8 cellular contexts compared by ENCODE assay signal in genomic region chr2:54176577-54176976, GRCh38.
A peak's percentile ranks its signal among the peaks of the same experiment; 100 is the strongest.
DNase-seq lines count a peak whose midpoint lies in the region; ATAC-seq and TF ChIP-seq lines count a peak whose summit lies in the region.

No MANE protein-coding gene starts in this region.

- H3K27ac ChIP-seq in Panc1 (ENCODE audit: low read length) = no peak overlapping the region

- no TSS peak for BruUV-seq in Panc1 (replicated peaks; lab: Mats Ljungman, UMichigan)

- DNase-seq in stimulated activated CD4-positive, alpha-beta T cell treated with anti-CD3 and anti-CD28 coated beads, Interleukin-15, amount 100 ng/mL, for 24 hours = peak; percentile 3
- DNase-seq in stimulated activated CD4-positive, alpha-beta T cell treated with anti-CD3 and anti-CD28 coated beads, Interleukin-4, amount 100 ng/mL, for 4 hours = no peak
- no peak for DNase-seq in Panc1 (ENCODE audit: low read depth, low spot score)
- DNase-seq in fibroblast of mammary gland (ENCODE audit: low read depth) = peak; percentile 59
- DNase-seq in osteocyte (ENCODE audit: extremely low spot score, unreplicated experiment) = no peak
- DNase-seq in central memory CD4-positive, alpha-beta T cell = no peak

- intact Hi-C loops in Panc1 (cut with micrococcal nuclease; ENCODE audit: unreplicated experiment) = no loop called here

- peaks cover 4% of the 10 kb centered on the region for H3K9me3 Mint-ChIP-seq in osteocyte (ENCODE audit: unreplicated experiment)

- in situ Hi-C loops in Panc1 (cut with HindIII; ENCODE audit: low pct_unique_long_range_greater_than_20kb, low sequenced_read_pairs) = no loop called here

- POLR2A ChIA-PET in Panc1 (lab: Charles Lee) = interaction anchor here (0.6 kb wide), 1 partner anchor 28 kb away, joined by 3 read pairs; no protein-coding TSS in a partner anchor

- TF ChIP-seq CTCF in Panc1 (IDR thresholded peaks at IDR 0.05) (peak; percentile 62), fibroblast of mammary gland (conservative IDR thresholded peaks at IDR 0.05; ENCODE audit: control insufficient read depth, insufficient read depth, low read depth, low read length) (peak; percentile 59), osteocyte (IDR thresholded peaks at IDR 0.05) (peak; percentile 68)

- H3K9me3 ChIP-seq in Panc1 (ENCODE audit: control insufficient read depth, insufficient read depth, low read depth, low read length) = no peaks in the 10 kb centered on the region

- no peaks in the 10 kb centered on the region for H3K4me1 Mint-ChIP-seq in osteocyte (ENCODE audit: unreplicated experiment)

- no peaks in the 10 kb centered on the region for H3K4me1 ChIP-seq in Panc1 (ENCODE audit: control insufficient read depth, insufficient read depth, low read length)

- ATAC-seq in Panc1 (peak; percentile 68; the same call in 1 of the 2 replicates), GM19023 (IDR thresholded peaks at IDR 0.05; ENCODE audit: unreplicated experiment) (no peak), HG03571 (IDR thresholded peaks at IDR 0.05; ENCODE audit: unreplicated experiment) (no peak)

- H3K36me3 Mint-ChIP-seq in osteocyte (ENCODE audit: unreplicated experiment) = peaks cover 4% of the 10 kb centered on the region

- H3K4me3 ChIP-seq in Panc1 (ENCODE audit: low read depth in 2 of 2, low read length in 2 of 2) (no peak overlapping the region), fibroblast of mammary gland (ENCODE audit: control insufficient read depth, low read depth, low read length) (no peak overlapping the region)

- CTCF ChIA-PET in Panc1 (lab: Charles Lee) = no interaction called here

- peaks cover 14% of the 10 kb centered on the region for H3K27me3 Mint-ChIP-seq in osteocyte (ENCODE audit: unreplicated experiment)

- H3K27ac Mint-ChIP-seq in osteocyte (ENCODE audit: unreplicated experiment) = no peak overlapping the region

- H3K36me3 ChIP-seq in Panc1 (ENCODE audit: control insufficient read depth, insufficient read depth, low read length) = no peaks in the 10 kb centered on the region

- no peaks in the 10 kb centered on the region for H3K27me3 ChIP-seq in Panc1 (ENCODE audit: control insufficient read depth, insufficient read depth, low read length)

- no peak overlapping the region for H3K4me3 Mint-ChIP-seq in osteocyte (ENCODE audit: unreplicated experiment)

Comparison
In these comparisons a context has a peak if more than half of its experiments do, and no peak if none do; other contexts are left out.
1. DNase-seq: peak in stimulated activated CD4-positive, alpha-beta T cell treated with anti-CD3 and anti-CD28 coated beads, Interleukin-15, amount 100 ng/mL, for 24 hours (single experiment) and fibroblast of mammary gland (single experiment); none in stimulated activated CD4-positive, alpha-beta T cell treated with anti-CD3 and anti-CD28 coated beads, Interleukin-4, amount 100 ng/mL, for 4 hours (0 of 2), Panc1 (single experiment), osteocyte (single experiment) and central memory CD4-positive, alpha-beta T cell (single experiment).
2. Peak in every context shown above with its lines, with median percentiles within 50 percentile points of each other: CTCF ChIP-seq.